13 cellular contexts compared by ENCODE assay signal in genomic region chr15:83653288-83653638, GRCh38. TPM values are rescaled to one million over a fixed set of nuclear protein-coding genes. Genes with fewer than 3 reads are reported as not detected.
A peak's percentile ranks its signal among the peaks of the same experiment; 100 is the strongest.
DNase-seq lines count a peak whose midpoint lies in the region; ATAC-seq and TF ChIP-seq lines count a peak whose summit lies in the region.
"Had no signal": no experiment of that assay in that cellular context is flagged by ENCODE, and none has a peak within 500 bp of the region (broad histone marks: within the 10 kb centered on the region; RNA-seq: fewer than 3 reads in every experiment).

No MANE protein-coding gene starts in this region.

- intact Hi-C loops in mammary epithelial cell (cut with micrococcal nuclease) (loop anchor here (5.0 kb wide), 1 partner anchor 81 kb away; no protein-coding TSS in a partner anchor), lower lobe of right lung (cut with DNase I) (no loop called here), gastrocnemius medialis (cut with DNase I; ENCODE audit: low total_unique reads) (loop anchor here (10.0 kb wide), 1 partner anchor 92 kb away; no protein-coding TSS in a partner anchor)

- dilution Hi-C loops in mammary epithelial cell (cut with HindIII; ENCODE audit: low sequenced_read_pairs), result no loop called here

- H3K9me3 ChIP-seq in HUES48 (ENCODE audit: control insufficient read depth, insufficient read depth, low read length), result no peaks in the 10 kb centered on the region
- H3K9me3 ChIP-seq in mammary epithelial cell (replicated peaks; ENCODE audit: insufficient read depth, low read length), result no peaks in the 10 kb centered on the region
- H3K9me3 ChIP-seq in lower lobe of right lung, result no peaks in the 10 kb centered on the region
- H3K9me3 ChIP-seq in gastrocnemius medialis, result no peaks in the 10 kb centered on the region

- CTCF ChIA-PET in mammary epithelial cell (lab: Charles Lee; ENCODE audit: low non-redundant PET), result no interaction called here

- H3K27ac ChIP-seq in HUES48 (ENCODE audit: low read depth, low read length), result no peak overlapping the region
- H3K27ac ChIP-seq in mammary epithelial cell (ENCODE audit: insufficient read depth, low read depth, low read length), result no peak overlapping the region
- peak overlapping the region; percentile 14 for H3K27ac ChIP-seq in lower lobe of right lung
- H3K27ac ChIP-seq in gastrocnemius medialis, result peak overlapping the region; percentile 21 to 52 (median 28)

- peak; percentile 27 to 36 for ATAC-seq in lower lobe of right lung
- no peak for ATAC-seq in gastrocnemius medialis
- no peak for ATAC-seq in GM21825 (IDR thresholded peaks at IDR 0.05; ENCODE audit: unreplicated experiment)
- ATAC-seq in HG03354 (IDR thresholded peaks at IDR 0.05; ENCODE audit: poor library complexity, severe bottlenecking, unreplicated experiment), result no peak
- ATAC-seq in HG02981 (IDR thresholded peaks at IDR 0.05; ENCODE audit: unreplicated experiment), result no peak

- H3K4me1 ChIP-seq in HUES48 (ENCODE audit: control insufficient read depth, insufficient read depth, low read length) (no peaks in the 10 kb centered on the region), mammary epithelial cell (ENCODE audit: insufficient read depth, low read length) (peaks cover 7% of the 10 kb centered on the region), lower lobe of right lung (no peaks in the 10 kb centered on the region), gastrocnemius medialis (no peaks in the 10 kb centered on the region)

- H3K36me3 ChIP-seq in HUES48 (ENCODE audit: control insufficient read depth, insufficient read depth, low read length) (no peaks in the 10 kb centered on the region), mammary epithelial cell (ENCODE audit: insufficient read depth, low read length) (no peaks in the 10 kb centered on the region), lower lobe of right lung (no peaks in the 10 kb centered on the region), gastrocnemius medialis (no peaks in the 10 kb centered on the region)

- H4K20me1 ChIP-seq in mammary epithelial cell (ENCODE audit: insufficient read depth, low read length), result no peaks in the 10 kb centered on the region

- in situ Hi-C loops in mammary epithelial cell (cut with MboI; ENCODE audit: low sequenced_read_pairs in 2 of 2), result no loop called here
- in situ Hi-C loops in gastrocnemius medialis (cut with MboI; ENCODE audit: low sequenced_read_pairs in 4 of 4), result no loop called here

- H3K27me3 ChIP-seq in HUES48 (ENCODE audit: control insufficient read depth, insufficient read depth, low read length) (peaks cover 43% of the 10 kb centered on the region), mammary epithelial cell (ENCODE audit: insufficient read depth, low read length) (peaks cover 17% of the 10 kb centered on the region), lower lobe of right lung (ENCODE audit: low read depth) (peaks cover 26% of the 10 kb centered on the region), gastrocnemius medialis (peaks cover 9 to 26% (median 24%) of the 10 kb centered on the region in 3 donors)

- DNase-seq in mammary epithelial cell (no peak), lower lobe of right lung (no peak), gastrocnemius medialis (no peak), DMS153 treated with DMSO at 0.1 percent for 48 hours (lab: John Stamatoyannopoulos, UW; ENCODE audit: unreplicated experiment) (no peak)
- DNase-seq: activated CD4-positive, alpha-beta T cell treated with anti-CD3 and anti-CD28 coated beads for 48 hours; DND-41; stimulated activated CD4-positive, alpha-beta T cell treated with anti-CD3 and anti-CD28 coated beads, Interleukin-2, amount 100 ng/mL, for 24 hours had no signal

- TF ChIP-seq CTCF in mammary epithelial cell (conservative IDR thresholded peaks at IDR 0.05 in 1 of 2, IDR thresholded peaks at IDR 0.05 in 1 of 2; ENCODE audit: extremely low read depth in 1 of 2, insufficient read depth in 1 of 2, low read depth in 1 of 2, low read length in 2 of 2) (no peak), lower lobe of right lung (IDR thresholded peaks at IDR 0.05) (no peak), gastrocnemius medialis (IDR thresholded peaks at IDR 0.05 in 4 of 5, conservative IDR thresholded peaks at IDR 0.05 in 1 of 5) (no peak)

- no peaks in the 10 kb centered on the region for H3K79me2 ChIP-seq in mammary epithelial cell (ENCODE audit: insufficient read depth, low read length)

- no peak for TF ChIP-seq POLR2A in gastrocnemius medialis (IDR thresholded peaks at IDR 0.05)

- no TSS peak for BruUV-seq in mammary epithelial cell (replicated peaks; lab: Mats Ljungman, UMichigan)

- no peak overlapping the region for H3K9ac ChIP-seq in HUES48 (ENCODE audit: low read depth, low read length)
- no peak overlapping the region for H3K9ac ChIP-seq in mammary epithelial cell (ENCODE audit: insufficient read depth, low read length)

- 93% methylated on average over 6 of the region's 18 CpGs for WGBS in mammary epithelial cell (ENCODE audit: low coverage, missing lambda C conversion rate)

- no peak overlapping the region for H2AFZ ChIP-seq in mammary epithelial cell (ENCODE audit: low read depth, low read length)

- H3K4me2 ChIP-seq in mammary epithelial cell (ENCODE audit: insufficient read depth, low read depth, low read length), result peak overlapping the region; percentile 67

- peak overlapping the region; percentile 46 for H3K4me3 ChIP-seq in HUES48 (ENCODE audit: low read depth, low read length)
- H3K4me3 ChIP-seq in mammary epithelial cell (replicated peaks in 1 of 3; ENCODE audit: insufficient read depth in 1 of 3, low read depth in 2 of 3, low read length in 3 of 3), result no peak overlapping the region
- H3K4me3 ChIP-seq in lower lobe of right lung, result peak overlapping the region; percentile 59
- peak overlapping the region in 1 of 4 donors; percentile 57 for H3K4me3 ChIP-seq in gastrocnemius medialis

RNA-seq across cellular contexts. Expression of gene ADAMTSL3, which starts 0.7 kb away (rescaled TPM):
- total RNA-seq in mammary epithelial cell, result under 1 TPM in 1 of 2 donors, not detected in 1; 0.17 TPM
- 0.02 TPM for polyA plus RNA-seq in mammary epithelial cell
- not detected for polyA minus RNA-seq in mammary epithelial cell
- 26.4 TPM for total RNA-seq in lower lobe of right lung
- 1 to 10 TPM in 1 of 4 donors, under 1 TPM in 3; 0.66 to 2.9 (median 0.76) TPM for total RNA-seq in gastrocnemius medialis
- total RNA-seq: B cell had no signal
- polyA plus RNA-seq: IgD-negative memory B cell had no signal

Comparison
In these comparisons a context has a peak if more than half of its experiments do, and no peak if none do; other contexts are left out.
1. H3K27ac ChIP-seq: peak in lower lobe of right lung (single experiment) and gastrocnemius medialis (4 of 4); none in HUES48 (single experiment) and mammary epithelial cell (single experiment).
2. H3K4me3 ChIP-seq: peak in HUES48 (single experiment) and lower lobe of right lung (single experiment); none in mammary epithelial cell (0 of 3).
3. ATAC-seq: peak in lower lobe of right lung (2 of 2); none in gastrocnemius medialis (0 of 2), GM21825 (single experiment), HG03354 (single experiment) and HG02981 (single experiment).